Comparison of ENCODE assay signal across 21 cellular contexts in the genomic region with DNA sequence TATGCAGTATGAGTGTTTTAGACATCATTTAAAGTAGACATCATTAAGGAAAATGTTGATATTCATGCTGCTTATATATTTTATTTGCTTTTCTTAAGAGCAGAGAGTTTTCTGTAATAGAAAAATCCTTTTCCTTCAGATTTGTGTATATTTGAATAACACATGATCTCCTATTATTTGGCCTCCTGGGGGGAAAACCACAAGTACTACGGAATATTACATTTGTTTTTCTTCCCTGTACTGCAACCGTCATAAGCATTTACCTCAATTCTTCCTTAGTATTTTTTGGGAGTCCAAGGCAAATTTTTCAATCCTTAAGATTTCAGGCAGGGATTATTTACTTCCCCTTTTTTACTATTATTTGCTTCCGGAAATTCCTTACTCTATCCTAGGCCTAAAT. TPM values are rescaled to one million over a fixed set of nuclear protein-coding genes. Genes with fewer than 3 reads are reported as not detected.
DNase-seq lines count a peak whose midpoint lies in the region; ATAC-seq and TF ChIP-seq lines count a peak whose summit lies in the region.
"Had no signal": no experiment of that assay in that cellular context is flagged by ENCODE, and none has a peak within 500 bp of the region (broad histone marks: within the 10 kb centered on the region; RNA-seq: fewer than 3 reads in every experiment).

No MANE protein-coding gene starts in this region.

- dilution Hi-C loops in mammary epithelial cell (cut with HindIII; ENCODE audit: low sequenced_read_pairs): loop anchor here (5.0 kb wide), 1 partner anchor 35 kb away; no protein-coding TSS in a partner anchor

- H2AFZ ChIP-seq in mammary epithelial cell (ENCODE audit: low read depth, low read length) (no peak overlapping the region), mesenchymal stem cell (ENCODE audit: low read depth, low read length) (no peak overlapping the region)
- H2AFZ ChIP-seq: GM23338 had no signal

- H2BK120ac ChIP-seq in mesenchymal stem cell (ENCODE audit: low read depth, low read length): no peak overlapping the region

- intact Hi-C loops in mammary epithelial cell (cut with micrococcal nuclease) (no loop called here), right cardiac atrium (cut with DNase I) (no loop called here)

- no peak overlapping the region for H2BK5ac ChIP-seq in mesenchymal stem cell (ENCODE audit: low read depth, low read length, poor library complexity, severe bottlenecking)

- no peak overlapping the region for H3K14ac ChIP-seq in mesenchymal stem cell (ENCODE audit: low read length in 2 of 2)

- H3K27ac ChIP-seq in RWPE1 (peak overlapping the region; percentile 89), mammary epithelial cell (ENCODE audit: insufficient read depth, low read depth, low read length) (peak overlapping the region; percentile 41), mesenchymal stem cell (ENCODE audit: low read length, poor library complexity, severe bottlenecking) (peak overlapping the region; percentile 35), right cardiac atrium (ENCODE audit: low read length) (no peak overlapping the region)
- H3K27ac ChIP-seq: ovary, upper lobe of right lung had no signal

- no peaks in the 10 kb centered on the region for H3K9me3 Mint-ChIP-seq in activated T-cell treated with anti-CD3 and anti-CD28 coated beads, Interleukin-2, amount 50 U/mL, for 72 hours
- H3K9me3 Mint-ChIP-seq: activated T-cell treated with anti-CD3 and anti-CD28 coated beads, Interleukin-2, amount 50 U/mL, for 4 hours; GM23338; memory B cell; naive B cell had no signal

- H3K4me1 ChIP-seq in mammary epithelial cell (ENCODE audit: insufficient read depth, low read length): peaks cover 52% of the 10 kb centered on the region
- H3K4me1 ChIP-seq in mesenchymal stem cell (ENCODE audit: control insufficient read depth, insufficient read depth, low read depth, low read length): peaks cover 17% of the 10 kb centered on the region
- no peaks in the 10 kb centered on the region for H3K4me1 ChIP-seq in right cardiac atrium (ENCODE audit: control insufficient read depth, insufficient read depth, low read length)

- no peak overlapping the region for H3K4me3 Mint-ChIP-seq in activated T-cell treated with anti-CD3 and anti-CD28 coated beads, Interleukin-2, amount 50 U/mL, for 72 hours
- H3K4me3 Mint-ChIP-seq: activated CD4-positive, alpha-beta T cell treated with anti-CD3 and anti-CD28 coated beads for 36 hours; activated T-cell treated with anti-CD3 and anti-CD28 coated beads, Interleukin-2, amount 50 U/mL, for 4 hours; GM23338; memory B cell; naive B cell had no signal

- no peaks in the 10 kb centered on the region for H4K20me1 ChIP-seq in mammary epithelial cell (ENCODE audit: insufficient read depth, low read length)

- H2BK15ac ChIP-seq in mesenchymal stem cell (ENCODE audit: low read depth, poor library complexity, severe bottlenecking): no peak overlapping the region

- H3K4me3 ChIP-seq in mammary epithelial cell (replicated peaks in 1 of 3; ENCODE audit: insufficient read depth in 1 of 3, low read depth in 2 of 3, low read length in 3 of 3) (no peak overlapping the region), mesenchymal stem cell (ENCODE audit: insufficient read depth in 1 of 2, low read depth in 1 of 2, low read length in 2 of 2) (no peak overlapping the region), right cardiac atrium (ENCODE audit: low read length) (no peak overlapping the region)
- H3K4me3 ChIP-seq: GM23338, ovary, upper lobe of right lung had no signal

- H3K27me3 ChIP-seq in mammary epithelial cell (ENCODE audit: insufficient read depth, low read length) (no peaks in the 10 kb centered on the region), mesenchymal stem cell (ENCODE audit: control insufficient read depth in 1 of 2, insufficient read depth in 1 of 2, low read length in 2 of 2) (no peaks in the 10 kb centered on the region), right cardiac atrium (ENCODE audit: control insufficient read depth, insufficient read depth) (no peaks in the 10 kb centered on the region)
- H3K27me3 ChIP-seq: ovary, upper lobe of right lung had no signal

- no peak overlapping the region for H3K4ac ChIP-seq in mesenchymal stem cell (ENCODE audit: low read depth in 1 of 2, low read length in 2 of 2)

- no peak overlapping the region for H4K91ac ChIP-seq in mesenchymal stem cell (ENCODE audit: low read length)

- H4K8ac ChIP-seq in mesenchymal stem cell (ENCODE audit: low read length): no peak overlapping the region

- H3K27ac Mint-ChIP-seq in activated T-cell treated with anti-CD3 and anti-CD28 coated beads, Interleukin-2, amount 50 U/mL, for 72 hours: no peak overlapping the region
- H3K27ac Mint-ChIP-seq: activated CD4-positive, alpha-beta T cell treated with anti-CD3 and anti-CD28 coated beads for 36 hours; GM23338; memory B cell had no signal

- H3K79me2 ChIP-seq in mammary epithelial cell (ENCODE audit: insufficient read depth, low read length): peaks cover 94% of the 10 kb centered on the region

- H3K23ac ChIP-seq in mesenchymal stem cell (ENCODE audit: low read length in 2 of 2): no peak overlapping the region

- peak overlapping the region; percentile 46 for H3K4me2 ChIP-seq in mammary epithelial cell (ENCODE audit: insufficient read depth, low read depth, low read length)
- H3K4me2 ChIP-seq in mesenchymal stem cell (ENCODE audit: low read length, poor library complexity, severe bottlenecking): no peak overlapping the region
- H3K4me2 ChIP-seq: GM23338 had no signal

- POLR2A ChIA-PET in RWPE1 (lab: Yijun Ruan, JAX; ENCODE audit: low non-redundant PET): no interaction called here

- H3K27me3 Mint-ChIP-seq in activated T-cell treated with anti-CD3 and anti-CD28 coated beads, Interleukin-2, amount 50 U/mL, for 72 hours (ENCODE audit: low read depth): no peaks in the 10 kb centered on the region
- H3K27me3 Mint-ChIP-seq: activated CD4-positive, alpha-beta T cell treated with anti-CD3 and anti-CD28 coated beads for 36 hours; memory B cell; naive B cell had no signal

- DNase-seq in HCEC 1CT (peak; percentile 2), RWPE1 (ENCODE audit: low spot score) (no peak), mammary epithelial cell (no peak), mesenchymal stem cell (no peak), OCI-M1 (lab: John Stamatoyannopoulos, UW) (no peak), right cardiac atrium (no peak)
- DNase-seq in activated T-cell treated with anti-CD3 and anti-CD28 coated beads, Interleukin-2, amount 50 U/mL, for 72 hours: no peak
- no peak for DNase-seq in activated CD4-positive, alpha-beta T cell treated with anti-CD3 and anti-CD28 coated beads for 1 hour
- DNase-seq: activated CD4-positive, alpha-beta T cell treated with anti-CD3 and anti-CD28 coated beads for 36 hours; activated naive CD4-positive, alpha-beta T cell treated with Interleukin-2 at 50 U/mL for 16 hours; activated T-cell treated with anti-CD3 and anti-CD28 coated beads, Interleukin-2, amount 50 U/mL, for 4 hours; amygdala; cerebellar nuclear complex; effector CD4-positive, alpha-beta T cell; naive B cell; ovary; RPMI8226; substantia nigra; upper lobe of right lung had no signal

- no peak overlapping the region for H2AK5ac ChIP-seq in mesenchymal stem cell (ENCODE audit: low read length, severe bottlenecking)

- no TSS peak for BruUV-seq in mammary epithelial cell (replicated peaks; lab: Mats Ljungman, UMichigan)

- H3K36me3 ChIP-seq in mammary epithelial cell (ENCODE audit: insufficient read depth, low read length) (no peaks in the 10 kb centered on the region), mesenchymal stem cell (ENCODE audit: control insufficient read depth in 1 of 2, insufficient read depth in 2 of 2, low read depth in 1 of 2, low read length in 2 of 2) (peaks cover 0 to 4% of the 10 kb centered on the region in 2 experiments)
- H3K36me3 ChIP-seq: ovary, upper lobe of right lung had no signal

- H3K36me3 Mint-ChIP-seq in activated T-cell treated with anti-CD3 and anti-CD28 coated beads, Interleukin-2, amount 50 U/mL, for 72 hours (ENCODE audit: insufficient read depth in 2 of 2): peaks cover 0 to 2% of the 10 kb centered on the region in 2 donors
- H3K36me3 Mint-ChIP-seq: naive B cell had no signal

- H3K9ac ChIP-seq in mammary epithelial cell (ENCODE audit: insufficient read depth, low read length): no peak overlapping the region
- no peak overlapping the region for H3K9ac ChIP-seq in mesenchymal stem cell (ENCODE audit: low read length)

- CTCF ChIA-PET in RWPE1 (lab: Yijun Ruan, JAX): no interaction called here
- CTCF ChIA-PET in mammary epithelial cell (lab: Charles Lee; ENCODE audit: low non-redundant PET): no interaction called here

- H2BK12ac ChIP-seq in mesenchymal stem cell (ENCODE audit: low read length in 2 of 2): no peak overlapping the region

- no peaks in the 10 kb centered on the region for H3K9me3 ChIP-seq in mammary epithelial cell (replicated peaks; ENCODE audit: insufficient read depth, low read length)
- H3K9me3 ChIP-seq in mesenchymal stem cell (ENCODE audit: control insufficient read depth, low read length): no peaks in the 10 kb centered on the region
- H3K9me3 ChIP-seq in right cardiac atrium (ENCODE audit: control insufficient read depth, low read length): no peaks in the 10 kb centered on the region
- H3K9me3 ChIP-seq: ovary, upper lobe of right lung had no signal

- no peak overlapping the region for H3K18ac ChIP-seq in mesenchymal stem cell (ENCODE audit: low read depth in 1 of 2, low read length in 2 of 2)

- no peak for TF ChIP-seq CTCF in RWPE1 (conservative IDR thresholded peaks at IDR 0.05; ENCODE audit: low read depth)
- no peak for TF ChIP-seq CTCF in mammary epithelial cell (conservative IDR thresholded peaks at IDR 0.05 in 1 of 2, IDR thresholded peaks at IDR 0.05 in 1 of 2; ENCODE audit: extremely low read depth in 1 of 2, insufficient read depth in 1 of 2, low read depth in 1 of 2, low read length in 2 of 2)

- no peak for ATAC-seq in right cardiac atrium
- ATAC-seq in activated T-cell treated with anti-CD3 and anti-CD28 coated beads, Interleukin-2, amount 50 U/mL, for 72 hours (replicated peaks in 1 of 2): no peak
- ATAC-seq: activated CD4-positive, alpha-beta T cell treated with anti-CD3 and anti-CD28 coated beads for 36 hours; activated T-cell treated with anti-CD3 and anti-CD28 coated beads, Interleukin-2, amount 50 U/mL, for 4 hours; GM23338; upper lobe of right lung had no signal

- WGBS in mammary epithelial cell (ENCODE audit: low coverage, missing lambda C conversion rate): 100% methylated on average over 3 of the region's 3 CpGs
- 43% methylated on average over 2 of the region's 3 CpGs for WGBS in mesenchymal stem cell
- 85% methylated on average over 3 of the region's 3 CpGs for WGBS in right cardiac atrium

- peaks cover 56% of the 10 kb centered on the region for H3K4me1 Mint-ChIP-seq in activated T-cell treated with anti-CD3 and anti-CD28 coated beads, Interleukin-2, amount 50 U/mL, for 72 hours (ENCODE audit: low read depth)

- in situ Hi-C loops in mammary epithelial cell (cut with MboI; ENCODE audit: low sequenced_read_pairs in 2 of 2): no loop called here

- H3K79me1 ChIP-seq in mesenchymal stem cell (replicated peaks; ENCODE audit: low read length, poor library complexity, severe bottlenecking): no peaks in the 10 kb centered on the region

RNA-seq across cellular contexts. Expression of a gene that starts 6.0 kb away (rescaled TPM):
- 10 to 100 TPM; 46.9 to 47.2 TPM for total RNA-seq in mammary epithelial cell
- 23.4 TPM for polyA plus RNA-seq in mammary epithelial cell
- polyA minus RNA-seq in mammary epithelial cell: 29.1 TPM
- polyA plus RNA-seq in mesenchymal stem cell (2013, experiment 1 of 2): 55.6 TPM
- 53.4 TPM for polyA plus RNA-seq in mesenchymal stem cell (2013, experiment 2 of 2)
- total RNA-seq in right cardiac atrium: 10 to 100 TPM; 13.7 to 21.1 (median 17.4) TPM
- 7.3 TPM for polyA plus RNA-seq in right cardiac atrium
- total RNA-seq in activated T-cell treated with anti-CD3 and anti-CD28 coated beads, Interleukin-2, amount 50 U/mL, for 72 hours: 10 to 100 TPM; 33.9 to 39.8 TPM

RNA-seq across cellular contexts. Expression of a gene that starts 6.3 kb away (rescaled TPM):
- total RNA-seq in mammary epithelial cell (10 to 100 TPM; 43.2 to 90.0 TPM), right cardiac atrium (10 to 100 TPM; 63.6 to 68.7 (median 65.0) TPM)
- polyA plus RNA-seq in mammary epithelial cell (64.8 TPM), right cardiac atrium (57.8 TPM)
- 50.1 TPM for polyA minus RNA-seq in mammary epithelial cell
- 72.7 TPM for polyA plus RNA-seq in mesenchymal stem cell (2013, experiment 1 of 2)
- 70.2 TPM for polyA plus RNA-seq in mesenchymal stem cell (2013, experiment 2 of 2)
- 100 to 1,000 TPM; 120 to 140 TPM for total RNA-seq in activated T-cell treated with anti-CD3 and anti-CD28 coated beads, Interleukin-2, amount 50 U/mL, for 72 hours

RNA-seq across cellular contexts. Expression of a gene that starts 52.9 kb away (rescaled TPM):
- total RNA-seq in mammary epithelial cell: 10 to 100 TPM; 70.2 to 82.4 TPM
- 87.9 TPM for polyA plus RNA-seq in mammary epithelial cell
- polyA minus RNA-seq in mammary epithelial cell: 48.9 TPM
- polyA plus RNA-seq in mesenchymal stem cell (2013, experiment 1 of 2): 81.6 TPM
- polyA plus RNA-seq in mesenchymal stem cell (2013, experiment 2 of 2): 83.7 TPM
- 10 to 100 TPM; 44.8 to 58.4 (median 52.0) TPM for total RNA-seq in right cardiac atrium
- polyA plus RNA-seq in right cardiac atrium: 51.6 TPM
- total RNA-seq in activated T-cell treated with anti-CD3 and anti-CD28 coated beads, Interleukin-2, amount 50 U/mL, for 72 hours: 10 to 100 TPM; 27.9 to 30.3 TPM
